In genomic region chr10:9334270-9334669, GRCh38 we compare ENCODE assay signal across 8 cellular contexts.
"Had no signal": no experiment of that assay in that cellular context is flagged by ENCODE, and none has a peak within 500 bp of the region (broad histone marks: within the 10 kb centered on the region; RNA-seq: fewer than 3 reads in every experiment).

No MANE protein-coding gene starts in this region.

- FAIRE-seq: G401.6, GM12878, GM12891, GM12892, GM18507, GM19239 had no signal

- ATAC-seq: GM12878 had no signal

- H3K4me3 ChIP-seq: GM12878 had no signal

- DNase-seq: GDM1, GF-D8 had no signal
